In the genomic region with DNA sequence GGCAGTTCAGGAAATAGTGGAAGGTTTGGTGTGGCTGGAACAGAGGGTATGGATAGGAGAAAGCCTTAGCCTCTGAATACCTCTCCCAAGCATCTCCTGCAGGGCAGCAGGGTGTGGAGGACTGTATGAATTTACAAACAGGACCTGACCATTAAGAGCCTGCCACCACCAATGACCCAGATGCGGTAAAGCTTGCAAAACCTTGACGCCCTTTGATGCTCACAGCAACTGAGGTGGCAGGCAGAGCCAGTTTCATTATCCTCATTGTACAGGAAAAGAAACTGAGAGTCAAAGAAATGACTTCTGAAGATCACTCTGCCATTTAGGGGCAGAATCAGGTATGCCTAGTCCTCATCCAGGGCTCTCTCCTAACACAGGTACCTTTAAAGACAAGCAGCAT, we compare ENCODE assay signal across 14 cellular contexts. TPM values are rescaled to one million over a fixed set of nuclear protein-coding genes. Genes with fewer than 3 reads are reported as not detected.
DNase-seq lines count a peak whose midpoint lies in the region; ATAC-seq and TF ChIP-seq lines count a peak whose summit lies in the region.
"Had no signal": no experiment of that assay in that cellular context is flagged by ENCODE, and none has a peak within 500 bp of the region (broad histone marks: within the 10 kb centered on the region; RNA-seq: fewer than 3 reads in every experiment).

No MANE protein-coding gene starts in this region.

- H3K4me3 ChIP-seq in KMS-11 (IDR thresholded peaks at IDR 0.05; ENCODE audit: insufficient read depth, low read depth, low read length) = no peak overlapping the region
- no peak overlapping the region for H3K4me3 ChIP-seq in body of pancreas
- H3K4me3 ChIP-seq in rectal smooth muscle tissue (ENCODE audit: low read length) = peak overlapping the region; percentile 78

- peak overlapping the region; percentile 94 for H3K4me2 ChIP-seq in KMS-11

- 44 to 68% methylated on average over 2 of the region's 2 CpGs for WGBS in body of pancreas, 2 donors

- TF ChIP-seq CTCF in KMS-11 (conservative IDR thresholded peaks at IDR 0.05; ENCODE audit: low read depth, low read length) (no peak), body of pancreas (IDR thresholded peaks at IDR 0.05) (no peak), mesothelial cell of epicardium (IDR thresholded peaks at IDR 0.05; ENCODE audit: unreplicated experiment) (no peak)

- H3K9ac ChIP-seq in KMS-11 (no peak overlapping the region; the same call in 1 of the 2 replicates), rectal smooth muscle tissue (ENCODE audit: low read length) (no peak overlapping the region)

- no peaks in the 10 kb centered on the region for H3K9me3 ChIP-seq in body of pancreas
- H3K9me3 ChIP-seq: left lung had no signal

- no peak overlapping the region for H2AFZ ChIP-seq in KMS-11 (ENCODE audit: low read depth)

- H3K27ac Mint-ChIP-seq in mesothelial cell of epicardium = no peak overlapping the region

- peak overlapping the region; percentile 75 for H3K27ac ChIP-seq in KMS-11
- peak overlapping the region in 3 of 4 donors; percentile 37 to 94 (median 89) for H3K27ac ChIP-seq in body of pancreas
- H3K27ac ChIP-seq in rectal smooth muscle tissue (ENCODE audit: low read depth, low read length) = no peak overlapping the region

- H3K79me2 ChIP-seq in KMS-11 (ENCODE audit: insufficient read depth, low read depth) = peaks cover 74% of the 10 kb centered on the region

- H3K4me1 ChIP-seq in KMS-11 (ENCODE audit: low read depth, poor library complexity, severe bottlenecking) = peaks cover 64% of the 10 kb centered on the region
- peaks cover 58% of the 10 kb centered on the region for H3K4me1 ChIP-seq in body of pancreas
- H3K4me1 ChIP-seq in rectal smooth muscle tissue (ENCODE audit: control insufficient read depth, insufficient read depth, low read length) = peaks cover 21% of the 10 kb centered on the region

- H3K4me1 Mint-ChIP-seq in activated T-cell treated with anti-CD3 and anti-CD28 coated beads, Interleukin-2, amount 50 U/mL, for 4 hours (ENCODE audit: low read depth) = peaks cover 20% of the 10 kb centered on the region
- H3K4me1 Mint-ChIP-seq in mesothelial cell of epicardium = no peaks in the 10 kb centered on the region

- peaks cover 9% of the 10 kb centered on the region; the same call in 1 of the 2 replicates for H3K36me3 ChIP-seq in KMS-11 (ENCODE audit: insufficient read depth)
- H3K36me3 ChIP-seq in body of pancreas (replicated peaks in 1 of 2; ENCODE audit: insufficient read depth in 1 of 2, low read depth in 2 of 2) = no peaks in the 10 kb centered on the region
- H3K36me3 ChIP-seq in rectal smooth muscle tissue (ENCODE audit: control insufficient read depth, insufficient read depth, low read length) = no peaks in the 10 kb centered on the region

- peak; percentile 7 to 21 for ATAC-seq in activated T-cell treated with anti-CD3 and anti-CD28 coated beads, Interleukin-2, amount 50 U/mL, for 4 hours
- no peak for ATAC-seq in body of pancreas
- ATAC-seq in HG03175 (IDR thresholded peaks at IDR 0.05; ENCODE audit: unreplicated experiment) = no peak

- peaks cover 5% of the 10 kb centered on the region for H3K36me3 Mint-ChIP-seq in activated T-cell treated with anti-CD3 and anti-CD28 coated beads, Interleukin-2, amount 50 U/mL, for 4 hours (ENCODE audit: insufficient read depth)
- H3K36me3 Mint-ChIP-seq in mesothelial cell of epicardium = no peaks in the 10 kb centered on the region

- H4K20me1 ChIP-seq in KMS-11 (ENCODE audit: insufficient read depth) = peaks cover 59% of the 10 kb centered on the region

- H3K27me3 ChIP-seq in KMS-11 (ENCODE audit: insufficient read depth, low read depth) (no peaks in the 10 kb centered on the region), body of pancreas (no peaks in the 10 kb centered on the region), rectal smooth muscle tissue (ENCODE audit: control insufficient read depth, insufficient read depth, low read length) (no peaks in the 10 kb centered on the region)
- H3K27me3 ChIP-seq: left lung had no signal

- no peak for TF ChIP-seq POLR2A in body of pancreas (IDR thresholded peaks at IDR 0.05)

- no peak overlapping the region for H3K4me3 Mint-ChIP-seq in activated T-cell treated with anti-CD3 and anti-CD28 coated beads, Interleukin-2, amount 50 U/mL, for 4 hours
- H3K4me3 Mint-ChIP-seq in mesothelial cell of epicardium = no peak overlapping the region

- H3K9me3 Mint-ChIP-seq in activated T-cell treated with anti-CD3 and anti-CD28 coated beads, Interleukin-2, amount 50 U/mL, for 4 hours = no peaks in the 10 kb centered on the region
- H3K9me3 Mint-ChIP-seq in mesothelial cell of epicardium = no peaks in the 10 kb centered on the region

- H3K27me3 Mint-ChIP-seq in activated T-cell treated with anti-CD3 and anti-CD28 coated beads, Interleukin-2, amount 50 U/mL, for 4 hours (ENCODE audit: low read depth) = no peaks in the 10 kb centered on the region
- H3K27me3 Mint-ChIP-seq in mesothelial cell of epicardium (ENCODE audit: low read depth) = no peaks in the 10 kb centered on the region

- DNase-seq in activated T-cell treated with anti-CD3 and anti-CD28 coated beads, Interleukin-2, amount 50 U/mL, for 4 hours = no peak
- no peak for DNase-seq in activated T-cell treated with anti-CD3 and anti-CD28 coated beads, Interleukin-2, amount 50 U/mL, for 1 hour
- DNase-seq in body of pancreas (no peak), GF-D8 (lab: John Stamatoyannopoulos, UW) (no peak), mesothelial cell of epicardium (ENCODE audit: low spot score in 2 of 2, unreplicated experiment in 2 of 2) (no peak)
- DNase-seq: NCI-H1694 treated with DMSO at 0.1 percent for 48 hours had no signal

- intact Hi-C loops in body of pancreas (cut with DNase I) = no loop called here

RNA-seq across cellular contexts. Expression of gene HM13, which starts 2.4 kb away (rescaled TPM):
- 100 to 1,000 TPM; 191 to 210 (median 195) TPM for total RNA-seq in activated T-cell treated with anti-CD3 and anti-CD28 coated beads, Interleukin-2, amount 50 U/mL, for 4 hours
- 10 to 100 TPM; 73.2 to 79.4 TPM for total RNA-seq in body of pancreas
- total RNA-seq in mesothelial cell of epicardium = 140 to 143 TPM (median 140 TPM) in 3 replicates

RNA-seq across cellular contexts. Expression of gene REM1, which starts 41.6 kb away (rescaled TPM):
- total RNA-seq in activated T-cell treated with anti-CD3 and anti-CD28 coated beads, Interleukin-2, amount 50 U/mL, for 4 hours = not detected
- 1 to 10 TPM in 1 of 2 donors, under 1 TPM in 1; 0.66 to 1.0 TPM for total RNA-seq in body of pancreas
- total RNA-seq in mesothelial cell of epicardium = not detected in 3 replicates
- total RNA-seq: chondrocyte, glomerular endothelial cell, osteocyte, temporal lobe had no signal

RNA-seq across cellular contexts. Expression of gene DEFB124, which starts 41.7 kb away (rescaled TPM):
- total RNA-seq in activated T-cell treated with anti-CD3 and anti-CD28 coated beads, Interleukin-2, amount 50 U/mL, for 4 hours = not detected
- total RNA-seq in body of pancreas = not detected
- total RNA-seq in mesothelial cell of epicardium = not detected in 3 replicates
- total RNA-seq: chondrocyte, glomerular endothelial cell, left lung, osteocyte, temporal lobe had no signal

Comparison
In these comparisons a context has a peak if more than half of its experiments do, and no peak if none do; other contexts are left out.
1. ATAC-seq: peak in activated T-cell treated with anti-CD3 and anti-CD28 coated beads, Interleukin-2, amount 50 U/mL, for 4 hours (2 of 2); none in body of pancreas (single experiment) and HG03175 (single experiment).